In genomic region chr15:35752134-35752466, GRCh38 we compare ENCODE assay signal across 1 cellular context.
TF ChIP-seq lines count a peak whose summit lies in the region.

No MANE protein-coding gene starts in this region.

TF ChIP-seq in A549, 52 proteins besides CTCF, POLR2A, EP300 and RAD21 (continued from another document):
- TF ChIP-seq HMGXB4 (CRISPR knock-in tag; IDR thresholded peaks at IDR 0.05; ENCODE audit: borderline replicate concordance) (no peak), TFCP2L1 (CRISPR knock-in tag; IDR thresholded peaks at IDR 0.05) (no peak), POLR2AphosphoS2 (conservative IDR thresholded peaks at IDR 0.05; ENCODE audit: low read length) (no peak), FOXS1 (CRISPR knock-in tag; IDR thresholded peaks at IDR 0.05) (no peak), KDM5A (IDR thresholded peaks at IDR 0.05) (no peak), GATA3 (IDR thresholded peaks at IDR 0.05; ENCODE audit: borderline replicate concordance) (no peak), REST (IDR thresholded peaks at IDR 0.05) (no peak), HEYL (CRISPR knock-in tag; IDR thresholded peaks at IDR 0.05) (no peak), NPAS2 (CRISPR knock-in tag; IDR thresholded peaks at IDR 0.05; ENCODE audit: borderline replicate concordance) (no peak), HOXB5 (CRISPR knock-in tag; IDR thresholded peaks at IDR 0.05) (no peak), NR3C1 (IDR thresholded peaks at IDR 0.05) (no peak), ESRRA (IDR thresholded peaks at IDR 0.05; ENCODE audit: borderline replicate concordance, low read length) (no peak), HDAC2 (IDR thresholded peaks at IDR 0.05) (no peak), FOSB (CRISPR knock-in tag; IDR thresholded peaks at IDR 0.05) (no peak)
TF ChIP-seq in A549: peak in this region for 0.
